Comparison of ENCODE assay signal across 1 cellular context in the genomic region with DNA sequence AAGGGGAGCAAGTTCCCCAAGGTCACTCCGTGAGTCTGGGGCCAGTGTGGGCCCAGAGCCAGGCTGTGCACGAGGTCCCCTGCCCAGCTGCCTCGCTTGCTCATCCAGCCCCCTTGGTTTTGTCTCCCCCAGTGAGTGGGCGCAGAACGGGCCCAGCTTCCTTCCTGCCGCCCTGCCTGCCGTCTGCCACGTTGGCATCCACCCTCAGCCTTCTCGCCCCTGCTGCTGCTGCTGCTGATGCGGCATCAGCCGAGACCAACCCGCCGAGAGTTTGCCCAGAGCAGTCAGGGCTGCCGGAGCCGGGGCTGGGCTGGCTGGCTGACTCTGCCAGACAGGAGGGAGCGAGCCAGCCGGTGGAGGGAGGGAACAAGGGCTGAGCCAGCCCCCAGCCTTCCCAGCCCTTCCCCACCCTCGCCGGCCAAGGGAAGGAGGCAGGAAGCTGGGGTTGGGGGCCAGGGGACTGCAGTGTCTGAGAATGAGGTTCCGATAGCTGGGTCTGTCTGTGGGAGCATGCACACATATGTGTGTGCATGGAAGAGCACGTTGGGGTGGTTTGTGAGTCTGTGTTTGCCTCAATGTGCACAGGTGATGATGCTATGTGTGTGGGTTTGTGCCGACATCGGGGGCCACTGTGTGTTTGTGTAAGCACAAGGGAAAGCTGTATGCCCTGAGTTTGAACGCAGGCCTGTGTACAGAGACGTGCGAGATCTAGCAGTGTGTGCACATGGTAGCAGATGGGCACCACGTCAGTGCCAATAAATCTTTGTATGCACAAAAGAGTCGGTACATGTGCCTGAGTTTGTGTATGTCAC.
A peak's percentile ranks its signal among the peaks of the same experiment; 100 is the strongest.
TF ChIP-seq lines count a peak whose summit lies in the region.

No MANE protein-coding gene starts in this region.

TF ChIP-seq in HepG2, 621 proteins besides CTCF, POLR2A, EP300 and RAD21 (continued from another document and continues in another):
- TF ChIP-seq, protein P1, sequence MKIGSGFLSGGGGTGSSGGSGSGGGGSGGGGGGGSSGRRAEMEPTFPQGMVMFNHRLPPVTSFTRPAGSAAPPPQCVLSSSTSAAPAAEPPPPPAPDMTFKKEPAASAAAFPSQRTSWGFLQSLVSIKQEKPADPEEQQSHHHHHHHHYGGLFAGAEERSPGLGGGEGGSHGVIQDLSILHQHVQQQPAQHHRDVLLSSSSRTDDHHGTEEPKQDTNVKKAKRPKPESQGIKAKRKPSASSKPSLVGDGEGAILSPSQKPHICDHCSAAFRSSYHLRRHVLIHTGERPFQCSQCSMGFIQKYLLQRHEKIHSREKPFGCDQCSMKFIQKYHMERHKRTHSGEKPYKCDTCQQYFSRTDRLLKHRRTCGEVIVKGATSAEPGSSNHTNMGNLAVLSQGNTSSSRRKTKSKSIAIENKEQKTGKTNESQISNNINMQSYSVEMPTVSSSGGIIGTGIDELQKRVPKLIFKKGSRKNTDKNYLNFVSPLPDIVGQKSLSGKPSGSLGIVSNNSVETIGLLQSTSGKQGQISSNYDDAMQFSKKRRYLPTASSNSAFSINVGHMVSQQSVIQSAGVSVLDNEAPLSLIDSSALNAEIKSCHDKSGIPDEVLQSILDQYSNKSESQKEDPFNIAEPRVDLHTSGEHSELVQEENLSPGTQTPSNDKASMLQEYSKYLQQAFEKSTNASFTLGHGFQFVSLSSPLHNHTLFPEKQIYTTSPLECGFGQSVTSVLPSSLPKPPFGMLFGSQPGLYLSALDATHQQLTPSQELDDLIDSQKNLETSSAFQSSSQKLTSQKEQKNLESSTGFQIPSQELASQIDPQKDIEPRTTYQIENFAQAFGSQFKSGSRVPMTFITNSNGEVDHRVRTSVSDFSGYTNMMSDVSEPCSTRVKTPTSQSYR (CRISPR knock-in tag; IDR thresholded peaks at IDR 0.05; ENCODE audit: borderline replicate concordance): no peak
- TF ChIP-seq SIX4 (CRISPR knock-in tag; IDR thresholded peaks at IDR 0.05): no peak
- TF ChIP-seq, protein P2, sequence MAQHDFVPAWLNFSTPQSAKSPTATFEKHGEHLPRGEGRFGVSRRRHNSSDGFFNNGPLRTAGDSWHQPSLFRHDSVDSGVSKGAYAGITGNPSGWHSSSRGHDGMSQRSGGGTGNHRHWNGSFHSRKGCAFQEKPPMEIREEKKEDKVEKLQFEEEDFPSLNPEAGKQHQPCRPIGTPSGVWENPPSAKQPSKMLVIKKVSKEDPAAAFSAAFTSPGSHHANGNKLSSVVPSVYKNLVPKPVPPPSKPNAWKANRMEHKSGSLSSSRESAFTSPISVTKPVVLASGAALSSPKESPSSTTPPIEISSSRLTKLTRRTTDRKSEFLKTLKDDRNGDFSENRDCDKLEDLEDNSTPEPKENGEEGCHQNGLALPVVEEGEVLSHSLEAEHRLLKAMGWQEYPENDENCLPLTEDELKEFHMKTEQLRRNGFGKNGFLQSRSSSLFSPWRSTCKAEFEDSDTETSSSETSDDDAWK (CRISPR knock-in tag; IDR thresholded peaks at IDR 0.05): no peak
- TF ChIP-seq, protein P3, sequence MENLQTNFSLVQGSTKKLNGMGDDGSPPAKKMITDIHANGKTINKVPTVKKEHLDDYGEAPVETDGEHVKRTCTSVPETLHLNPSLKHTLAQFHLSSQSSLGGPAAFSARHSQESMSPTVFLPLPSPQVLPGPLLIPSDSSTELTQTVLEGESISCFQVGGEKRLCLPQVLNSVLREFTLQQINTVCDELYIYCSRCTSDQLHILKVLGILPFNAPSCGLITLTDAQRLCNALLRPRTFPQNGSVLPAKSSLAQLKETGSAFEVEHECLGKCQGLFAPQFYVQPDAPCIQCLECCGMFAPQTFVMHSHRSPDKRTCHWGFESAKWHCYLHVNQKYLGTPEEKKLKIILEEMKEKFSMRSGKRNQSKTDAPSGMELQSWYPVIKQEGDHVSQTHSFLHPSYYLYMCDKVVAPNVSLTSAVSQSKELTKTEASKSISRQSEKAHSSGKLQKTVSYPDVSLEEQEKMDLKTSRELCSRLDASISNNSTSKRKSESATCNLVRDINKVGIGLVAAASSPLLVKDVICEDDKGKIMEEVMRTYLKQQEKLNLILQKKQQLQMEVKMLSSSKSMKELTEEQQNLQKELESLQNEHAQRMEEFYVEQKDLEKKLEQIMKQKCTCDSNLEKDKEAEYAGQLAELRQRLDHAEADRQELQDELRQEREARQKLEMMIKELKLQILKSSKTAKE (CRISPR knock-in tag; IDR thresholded peaks at IDR 0.05; ENCODE audit: borderline replicate concordance): peak; percentile 44; the same call in 1 of the 2 replicates
- peak; percentile 14 for TF ChIP-seq XRCC5 (optimal IDR thresholded peaks at IDR 0.05; ENCODE audit: low read length)
- no peak for TF ChIP-seq ZNF335 (CRISPR knock-in tag; IDR thresholded peaks at IDR 0.05)
- TF ChIP-seq TARDBP (CRISPR knock-in tag; IDR thresholded peaks at IDR 0.05): no peak; the same call in 1 of the 2 replicates
- TF ChIP-seq TRIM24 (CRISPR knock-in tag; IDR thresholded peaks at IDR 0.05): no peak
- no peak for TF ChIP-seq NONO (IDR thresholded peaks at IDR 0.05)
- no peak; the same call in 1 of the 2 replicates for TF ChIP-seq NONO (CRISPR knock-in tag; conservative IDR thresholded peaks at IDR 0.05)
- TF ChIP-seq SNAI1 (CRISPR knock-in tag; IDR thresholded peaks at IDR 0.05; ENCODE audit: borderline replicate concordance): no peak
- no peak for TF ChIP-seq ZNF101 (CRISPR knock-in tag; IDR thresholded peaks at IDR 0.05; ENCODE audit: borderline replicate concordance, low read depth)
- TF ChIP-seq ZNF441 (CRISPR knock-in tag; IDR thresholded peaks at IDR 0.05; ENCODE audit: borderline replicate concordance): no peak
- TF ChIP-seq, protein P4, sequence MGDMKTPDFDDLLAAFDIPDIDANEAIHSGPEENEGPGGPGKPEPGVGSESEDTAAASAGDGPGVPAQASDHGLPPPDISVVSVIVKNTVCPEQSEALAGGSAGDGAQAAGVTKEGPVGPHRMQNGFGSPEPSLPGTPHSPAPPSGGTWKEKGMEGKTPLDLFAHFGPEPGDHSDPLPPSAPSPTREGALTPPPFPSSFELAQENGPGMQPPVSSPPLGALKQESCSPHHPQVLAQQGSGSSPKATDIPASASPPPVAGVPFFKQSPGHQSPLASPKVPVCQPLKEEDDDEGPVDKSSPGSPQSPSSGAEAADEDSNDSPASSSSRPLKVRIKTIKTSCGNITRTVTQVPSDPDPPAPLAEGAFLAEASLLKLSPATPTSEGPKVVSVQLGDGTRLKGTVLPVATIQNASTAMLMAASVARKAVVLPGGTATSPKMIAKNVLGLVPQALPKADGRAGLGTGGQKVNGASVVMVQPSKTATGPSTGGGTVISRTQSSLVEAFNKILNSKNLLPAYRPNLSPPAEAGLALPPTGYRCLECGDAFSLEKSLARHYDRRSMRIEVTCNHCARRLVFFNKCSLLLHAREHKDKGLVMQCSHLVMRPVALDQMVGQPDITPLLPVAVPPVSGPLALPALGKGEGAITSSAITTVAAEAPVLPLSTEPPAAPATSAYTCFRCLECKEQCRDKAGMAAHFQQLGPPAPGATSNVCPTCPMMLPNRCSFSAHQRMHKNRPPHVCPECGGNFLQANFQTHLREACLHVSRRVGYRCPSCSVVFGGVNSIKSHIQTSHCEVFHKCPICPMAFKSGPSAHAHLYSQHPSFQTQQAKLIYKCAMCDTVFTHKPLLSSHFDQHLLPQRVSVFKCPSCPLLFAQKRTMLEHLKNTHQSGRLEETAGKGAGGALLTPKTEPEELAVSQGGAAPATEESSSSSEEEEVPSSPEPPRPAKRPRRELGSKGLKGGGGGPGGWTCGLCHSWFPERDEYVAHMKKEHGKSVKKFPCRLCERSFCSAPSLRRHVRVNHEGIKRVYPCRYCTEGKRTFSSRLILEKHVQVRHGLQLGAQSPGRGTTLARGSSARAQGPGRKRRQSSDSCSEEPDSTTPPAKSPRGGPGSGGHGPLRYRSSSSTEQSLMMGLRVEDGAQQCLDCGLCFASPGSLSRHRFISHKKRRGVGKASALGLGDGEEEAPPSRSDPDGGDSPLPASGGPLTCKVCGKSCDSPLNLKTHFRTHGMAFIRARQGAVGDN (CRISPR knock-in tag; IDR thresholded peaks at IDR 0.05): peak; percentile 63
- TF ChIP-seq, protein P5, sequence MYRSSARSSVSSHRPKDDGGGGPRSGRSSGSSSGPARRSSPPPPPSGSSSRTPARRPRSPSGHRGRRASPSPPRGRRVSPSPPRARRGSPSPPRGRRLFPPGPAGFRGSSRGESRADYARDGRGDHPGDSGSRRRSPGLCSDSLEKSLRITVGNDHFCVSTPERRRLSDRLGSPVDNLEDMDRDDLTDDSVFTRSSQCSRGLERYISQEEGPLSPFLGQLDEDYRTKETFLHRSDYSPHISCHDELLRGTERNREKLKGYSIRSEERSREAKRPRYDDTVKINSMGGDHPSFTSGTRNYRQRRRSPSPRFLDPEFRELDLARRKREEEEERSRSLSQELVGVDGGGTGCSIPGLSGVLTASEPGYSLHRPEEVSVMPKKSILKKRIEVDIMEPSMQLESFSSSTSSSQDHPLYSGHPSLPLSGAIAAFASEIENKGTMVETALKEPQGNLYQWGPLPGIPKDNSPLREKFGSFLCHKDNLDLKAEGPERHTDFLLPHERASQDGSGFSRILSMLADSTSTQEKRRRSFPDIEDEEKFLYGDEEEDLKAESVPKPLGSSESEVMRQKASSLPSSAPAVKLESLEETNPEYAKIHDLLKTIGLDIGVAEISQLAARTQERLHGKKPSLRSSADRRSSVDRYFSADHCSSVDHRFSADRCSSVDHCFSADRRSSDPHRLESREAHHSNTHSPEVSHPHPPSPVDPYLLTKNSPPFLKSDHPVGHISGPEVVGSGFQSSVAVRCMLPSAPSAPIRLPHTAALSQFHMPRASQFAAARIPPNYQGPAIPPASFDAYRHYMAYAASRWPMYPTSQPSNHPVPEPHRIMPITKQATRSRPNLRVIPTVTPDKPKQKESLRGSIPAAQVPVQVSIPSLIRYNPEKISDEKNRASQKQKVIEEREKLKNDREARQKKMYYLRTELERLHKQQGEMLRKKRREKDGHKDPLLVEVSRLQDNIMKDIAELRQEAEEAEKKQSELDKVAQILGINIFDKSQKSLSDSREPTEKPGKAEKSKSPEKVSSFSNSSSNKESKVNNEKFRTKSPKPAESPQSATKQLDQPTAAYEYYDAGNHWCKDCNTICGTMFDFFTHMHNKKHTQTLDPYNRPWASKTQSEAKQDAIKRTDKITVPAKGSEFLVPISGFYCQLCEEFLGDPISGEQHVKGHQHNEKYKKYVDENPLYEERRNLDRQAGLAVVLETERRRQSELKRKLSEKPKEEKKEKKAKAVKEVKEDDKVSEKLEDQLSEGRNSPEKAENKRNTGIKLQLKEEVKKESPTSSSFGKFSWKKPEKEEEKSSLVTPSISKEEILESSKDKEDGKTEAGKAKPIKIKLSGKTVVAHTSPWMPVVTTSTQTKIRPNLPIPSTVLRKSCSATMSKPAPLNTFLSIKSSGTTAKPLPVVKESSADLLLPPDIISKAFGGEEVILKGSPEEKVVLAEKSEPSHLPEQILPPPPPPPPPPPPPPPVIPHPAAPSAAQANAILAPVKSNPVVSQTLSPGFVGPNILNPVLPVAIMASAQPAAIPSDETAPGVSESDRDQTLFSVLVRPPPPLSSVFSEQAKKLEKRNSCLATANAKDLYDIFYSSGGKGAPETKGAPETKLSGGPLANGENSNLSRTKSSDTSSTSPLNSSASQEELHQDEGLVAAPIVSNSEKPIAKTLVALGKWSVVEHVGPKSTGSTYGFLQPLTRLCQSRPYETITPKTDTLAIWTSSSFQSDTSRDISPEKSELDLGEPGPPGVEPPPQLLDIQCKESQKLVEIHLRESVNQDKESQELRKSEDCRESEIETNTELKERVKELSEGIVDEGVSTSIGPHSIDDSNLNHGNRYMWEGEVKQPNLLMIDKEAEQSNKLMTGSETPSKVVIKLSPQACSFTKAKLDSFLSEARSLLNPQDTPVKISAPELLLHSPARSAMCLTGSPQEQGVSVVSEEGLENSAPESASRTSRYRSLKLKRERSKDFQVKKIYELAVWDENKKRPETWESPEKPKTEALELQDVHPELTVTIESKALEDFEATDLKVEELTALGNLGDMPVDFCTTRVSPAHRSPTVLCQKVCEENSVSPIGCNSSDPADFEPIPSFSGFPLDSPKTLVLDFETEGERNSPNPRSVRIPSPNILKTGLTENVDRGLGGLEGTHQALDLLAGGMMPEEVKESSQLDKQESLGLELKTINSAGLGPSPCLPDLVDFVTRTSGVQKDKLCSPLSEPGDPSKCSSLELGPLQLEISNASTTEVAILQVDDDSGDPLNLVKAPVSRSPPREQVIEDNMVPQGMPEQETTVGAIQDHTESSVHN (CRISPR knock-in tag; IDR thresholded peaks at IDR 0.05): no peak
- TF ChIP-seq, protein P6, sequence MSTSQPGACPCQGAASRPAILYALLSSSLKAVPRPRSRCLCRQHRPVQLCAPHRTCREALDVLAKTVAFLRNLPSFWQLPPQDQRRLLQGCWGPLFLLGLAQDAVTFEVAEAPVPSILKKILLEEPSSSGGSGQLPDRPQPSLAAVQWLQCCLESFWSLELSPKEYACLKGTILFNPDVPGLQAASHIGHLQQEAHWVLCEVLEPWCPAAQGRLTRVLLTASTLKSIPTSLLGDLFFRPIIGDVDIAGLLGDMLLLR (CRISPR knock-in tag; IDR thresholded peaks at IDR 0.05): no peak
- TF ChIP-seq ZNF207 (IDR thresholded peaks at IDR 0.05; ENCODE audit: borderline replicate concordance): no peak
- TF ChIP-seq HNRNPLL (IDR thresholded peaks at IDR 0.05; ENCODE audit: low read depth, low read length, poor library complexity, severe bottlenecking): peak; percentile 24
- TF ChIP-seq, protein P7, sequence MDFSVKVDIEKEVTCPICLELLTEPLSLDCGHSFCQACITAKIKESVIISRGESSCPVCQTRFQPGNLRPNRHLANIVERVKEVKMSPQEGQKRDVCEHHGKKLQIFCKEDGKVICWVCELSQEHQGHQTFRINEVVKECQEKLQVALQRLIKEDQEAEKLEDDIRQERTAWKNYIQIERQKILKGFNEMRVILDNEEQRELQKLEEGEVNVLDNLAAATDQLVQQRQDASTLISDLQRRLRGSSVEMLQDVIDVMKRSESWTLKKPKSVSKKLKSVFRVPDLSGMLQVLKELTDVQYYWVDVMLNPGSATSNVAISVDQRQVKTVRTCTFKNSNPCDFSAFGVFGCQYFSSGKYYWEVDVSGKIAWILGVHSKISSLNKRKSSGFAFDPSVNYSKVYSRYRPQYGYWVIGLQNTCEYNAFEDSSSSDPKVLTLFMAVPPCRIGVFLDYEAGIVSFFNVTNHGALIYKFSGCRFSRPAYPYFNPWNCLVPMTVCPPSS (IDR thresholded peaks at IDR 0.05): no peak
- TF ChIP-seq, protein P8, sequence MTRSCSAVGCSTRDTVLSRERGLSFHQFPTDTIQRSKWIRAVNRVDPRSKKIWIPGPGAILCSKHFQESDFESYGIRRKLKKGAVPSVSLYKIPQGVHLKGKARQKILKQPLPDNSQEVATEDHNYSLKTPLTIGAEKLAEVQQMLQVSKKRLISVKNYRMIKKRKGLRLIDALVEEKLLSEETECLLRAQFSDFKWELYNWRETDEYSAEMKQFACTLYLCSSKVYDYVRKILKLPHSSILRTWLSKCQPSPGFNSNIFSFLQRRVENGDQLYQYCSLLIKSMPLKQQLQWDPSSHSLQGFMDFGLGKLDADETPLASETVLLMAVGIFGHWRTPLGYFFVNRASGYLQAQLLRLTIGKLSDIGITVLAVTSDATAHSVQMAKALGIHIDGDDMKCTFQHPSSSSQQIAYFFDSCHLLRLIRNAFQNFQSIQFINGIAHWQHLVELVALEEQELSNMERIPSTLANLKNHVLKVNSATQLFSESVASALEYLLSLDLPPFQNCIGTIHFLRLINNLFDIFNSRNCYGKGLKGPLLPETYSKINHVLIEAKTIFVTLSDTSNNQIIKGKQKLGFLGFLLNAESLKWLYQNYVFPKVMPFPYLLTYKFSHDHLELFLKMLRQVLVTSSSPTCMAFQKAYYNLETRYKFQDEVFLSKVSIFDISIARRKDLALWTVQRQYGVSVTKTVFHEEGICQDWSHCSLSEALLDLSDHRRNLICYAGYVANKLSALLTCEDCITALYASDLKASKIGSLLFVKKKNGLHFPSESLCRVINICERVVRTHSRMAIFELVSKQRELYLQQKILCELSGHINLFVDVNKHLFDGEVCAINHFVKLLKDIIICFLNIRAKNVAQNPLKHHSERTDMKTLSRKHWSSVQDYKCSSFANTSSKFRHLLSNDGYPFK (CRISPR knock-in tag; IDR thresholded peaks at IDR 0.05; ENCODE audit: borderline replicate concordance): no peak
- no peak for TF ChIP-seq FOSL2 (CRISPR knock-in tag; IDR thresholded peaks at IDR 0.05)
- peak; percentile 65; the same call in 1 of the 2 replicates for TF ChIP-seq ZNF121 (CRISPR knock-in tag; IDR thresholded peaks at IDR 0.05)
- TF ChIP-seq KLF15 (CRISPR knock-in tag; IDR thresholded peaks at IDR 0.05; ENCODE audit: borderline replicate concordance): no peak
- no peak for TF ChIP-seq DR1 (CRISPR knock-in tag; IDR thresholded peaks at IDR 0.05)
- no peak for TF ChIP-seq MBNL3 (CRISPR knock-in tag; conservative IDR thresholded peaks at IDR 0.05)
- TF ChIP-seq HDAC6 (IDR thresholded peaks at IDR 0.05; ENCODE audit: low read depth, low read length): no peak
